Comparison of ENCODE assay signal across 8 cellular contexts in genomic region chr10:98134431-98135221, GRCh38. TPM values are rescaled to one million over a fixed set of nuclear protein-coding genes. Genes with fewer than 3 reads are reported as not detected.
DNase-seq lines count a peak whose midpoint lies in the region; ATAC-seq and TF ChIP-seq lines count a peak whose summit lies in the region.

Gene R3HCC1L, plus strand, starts transcription at chr10:98134657. Its CDS starts 73,458 bp downstream, at chr10:98208115.

- peaks cover 28 to 54% (median 43%) of the 10 kb centered on the region in 4 donors for H3K4me1 Mint-ChIP-seq in CD4-positive, alpha-beta memory T cell
- H3K4me1 Mint-ChIP-seq in activated CD8-positive, alpha-beta T cell treated with anti-CD3 and anti-CD28 coated beads for 36 hours (ENCODE audit: low read depth) = peaks cover 47% of the 10 kb centered on the region

- peaks cover 0 to 1% (median 0%) of the 10 kb centered on the region in 8 donors for H3K9me3 Mint-ChIP-seq in CD4-positive, alpha-beta memory T cell
- H3K9me3 Mint-ChIP-seq in activated CD8-positive, alpha-beta T cell treated with anti-CD3 and anti-CD28 coated beads for 36 hours = no peaks in the 10 kb centered on the region

- POLR2A ChIA-PET in CD4-positive, alpha-beta memory T cell (lab: Charles Lee; ENCODE audit: partially characterized antibody) = interaction anchor here (0.6 to 1.8 kb wide), 14 partner anchors 10 to 1486 kb away, joined by 3 to 8 read pairs (median 4); partner anchors contain the start of genes AVPI1, FRAT1, GOLGA7B and HPS1
- POLR2A ChIA-PET in activated CD8-positive, alpha-beta T cell treated with anti-CD3 and anti-CD28 coated beads for 36 hours (lab: Charles Lee) = interaction anchor here (0.6 to 1.5 kb wide), 5 partner anchors 8 to 104 kb away, joined by 3 to 5 read pairs (median 3); no protein-coding TSS in a partner anchor

- no peaks in the 10 kb centered on the region for H3K36me3 ChIP-seq in CD4-positive, alpha-beta memory T cell (ENCODE audit: insufficient read depth, low read length)
- no peaks in the 10 kb centered on the region for H3K36me3 ChIP-seq in lower lobe of right lung

- no peak for TF ChIP-seq CTCF in activated CD8-positive, alpha-beta T cell treated with anti-CD3 and anti-CD28 coated beads for 36 hours (IDR thresholded peaks at IDR 0.05)
- peak; percentile 8 for TF ChIP-seq CTCF in lower lobe of right lung (IDR thresholded peaks at IDR 0.05)

- DNase-seq in CD4-positive, alpha-beta memory T cell = peak; percentile 89 to 95 (median 92)
- DNase-seq in NCI-H82 treated with DMSO at 0.1 percent for 48 hours (lab: John Stamatoyannopoulos, UW; ENCODE audit: unreplicated experiment) (peak; percentile 54), ecto neural progenitor cell (ENCODE audit: low spot score) (peak; percentile 92), lower lobe of right lung (peak; percentile 94)
- DNase-seq in activated CD8-positive, alpha-beta T cell treated with anti-CD3 and anti-CD28 coated beads for 36 hours = peak; percentile 95
- DNase-seq in stimulated activated CD4-positive, alpha-beta T cell treated with anti-CD3 and anti-CD28 coated beads, TNF-alpha, amount 100 ng/mL, for 1 hour (ENCODE audit: low read depth in 3 of 3, low spot score in 1 of 3) = peak; percentile 67 to 93 (median 87)

- H3K4me3 ChIP-seq in CD4-positive, alpha-beta memory T cell (ENCODE audit: low read length in 2 of 2) = peak within 1 kb of the TSS; percentile 83 to 84
- H3K4me3 ChIP-seq in lower lobe of right lung = peak within 1 kb of the TSS; percentile 85

- CTCF ChIA-PET in CD4-positive, alpha-beta memory T cell (lab: Charles Lee; ENCODE audit: partially characterized antibody) = interaction anchor here (0.8 to 2.0 kb wide), 5 partner anchors 13 to 49 kb away, joined by 3 to 17 read pairs (median 3); no protein-coding TSS in a partner anchor
- CTCF ChIA-PET in activated CD8-positive, alpha-beta T cell treated with anti-CD3 and anti-CD28 coated beads for 36 hours (lab: Charles Lee) = interaction anchor here (0.6 to 1.6 kb wide), 2 partner anchors 12 to 175 kb away, joined by 3 to 4 read pairs; no protein-coding TSS in a partner anchor

- peak within 1 kb of the TSS; percentile 97 for H3K27ac ChIP-seq in CD4-positive, alpha-beta memory T cell (ENCODE audit: low read depth, low read length)
- H3K27ac ChIP-seq in lower lobe of right lung = peak within 1 kb of the TSS; percentile 96

- H3K4me1 ChIP-seq in CD4-positive, alpha-beta memory T cell (ENCODE audit: insufficient read depth, low read length) = peaks cover 43% of the 10 kb centered on the region
- H3K4me1 ChIP-seq in lower lobe of right lung = peaks cover 33% of the 10 kb centered on the region

- H3K27me3 Mint-ChIP-seq in CD4-positive, alpha-beta memory T cell = no peaks in the 10 kb centered on the region
- H3K27me3 Mint-ChIP-seq in activated CD8-positive, alpha-beta T cell treated with anti-CD3 and anti-CD28 coated beads for 36 hours = peaks cover 1% of the 10 kb centered on the region

- peak within 1 kb of the TSS; percentile 89 to 98 (median 95) for H3K27ac Mint-ChIP-seq in CD4-positive, alpha-beta memory T cell
- peak within 1 kb of the TSS; percentile 94 for H3K27ac Mint-ChIP-seq in activated CD8-positive, alpha-beta T cell treated with anti-CD3 and anti-CD28 coated beads for 36 hours

- H3K27me3 ChIP-seq in CD4-positive, alpha-beta memory T cell (ENCODE audit: insufficient read depth, low read length) = no peaks in the 10 kb centered on the region
- H3K27me3 ChIP-seq in lower lobe of right lung (ENCODE audit: low read depth) = no peaks in the 10 kb centered on the region

- peaks cover 4 to 5% of the 10 kb centered on the region in 2 donors for H3K36me3 Mint-ChIP-seq in CD4-positive, alpha-beta memory T cell
- H3K36me3 Mint-ChIP-seq in activated CD8-positive, alpha-beta T cell treated with anti-CD3 and anti-CD28 coated beads for 36 hours (ENCODE audit: low read depth) = peaks cover 13% of the 10 kb centered on the region

- ATAC-seq in GM19438 (IDR thresholded peaks at IDR 0.05; ENCODE audit: low read depth, unreplicated experiment) = peak; percentile 87
- ATAC-seq in HG03571 (IDR thresholded peaks at IDR 0.05; ENCODE audit: unreplicated experiment) = peak; percentile 84
- ATAC-seq in activated CD8-positive, alpha-beta T cell treated with anti-CD3 and anti-CD28 coated beads for 36 hours = peak; percentile 95
- peak; percentile 99 for ATAC-seq in lower lobe of right lung

- intact Hi-C loops in CD4-positive, alpha-beta memory T cell (cut with micrococcal nuclease) = loop anchor here (1.0 to 10.0 kb wide), 5 partner anchors 282 to 1598 kb away; partner anchors contain the start of genes ARHGAP19, COX15, CUTC and HPS1
- intact Hi-C loops in activated CD8-positive, alpha-beta T cell treated with anti-CD3 and anti-CD28 coated beads for 36 hours (cut with micrococcal nuclease) = no loop called here
- intact Hi-C loops in lower lobe of right lung (cut with DNase I) = no loop called here

- H3K4me3 Mint-ChIP-seq in CD4-positive, alpha-beta memory T cell = peak within 1 kb of the TSS; percentile 77 to 93 (median 87)
- peak within 1 kb of the TSS; percentile 97 for H3K4me3 Mint-ChIP-seq in activated CD8-positive, alpha-beta T cell treated with anti-CD3 and anti-CD28 coated beads for 36 hours

- H3K9me3 ChIP-seq in CD4-positive, alpha-beta memory T cell (ENCODE audit: control insufficient read depth in 1 of 2, low read length in 2 of 2) = no peaks in the 10 kb centered on the region
- H3K9me3 ChIP-seq in lower lobe of right lung = no peaks in the 10 kb centered on the region

RNA-seq across cellular contexts. Expression of gene R3HCC1L, which starts in this region (rescaled TPM):
- total RNA-seq in CD4-positive, alpha-beta memory T cell = 10 to 100 TPM; 27.2 to 30.4 TPM
- polyA plus RNA-seq in CD4-positive, alpha-beta memory T cell = 10 to 100 TPM in 1 of 2 donors, 1 to 10 TPM in 1; 7.0 to 13.8 TPM
- total RNA-seq in activated CD8-positive, alpha-beta T cell treated with anti-CD3 and anti-CD28 coated beads for 36 hours = 10 to 100 TPM; 15.7 to 16.5 TPM
- total RNA-seq in lower lobe of right lung = 14.4 TPM

Comparison
In these comparisons a context has a peak if more than half of its experiments do, and no peak if none do; other contexts are left out.
1. Peak in every context shown above with its lines: DNase-seq, ATAC-seq, H3K4me3 ChIP-seq and H3K27ac ChIP-seq.